Comparison of ENCODE assay signal across 8 cellular contexts in genomic region chr12:121240484-121241202, GRCh38. TPM values are rescaled to one million over a fixed set of nuclear protein-coding genes. Genes with fewer than 3 reads are reported as not detected.
DNase-seq lines count a peak whose midpoint lies in the region; ATAC-seq and TF ChIP-seq lines count a peak whose summit lies in the region.

No MANE protein-coding gene starts in this region.

- BruUV-seq in A673 (replicated peaks; lab: Mats Ljungman, UMichigan), result no TSS peak

- intact Hi-C loops in esophagus muscularis mucosa (cut with DNase I), result no loop called here
- intact Hi-C loops in ovary (cut with DNase I), result loop anchor here in 1 of 4 donors (5.0 kb wide), 1 partner anchor 47 kb away; no protein-coding TSS in a partner anchor
- intact Hi-C loops in A673 (cut with micrococcal nuclease; ENCODE audit: unreplicated experiment), result no loop called here

- 39% methylated on average over 35 of the region's 41 CpGs for WGBS in esophagus muscularis mucosa
- WGBS in ovary, 3 donors, result 3 to 11% (median 9%) methylated on average over 41 of the region's 41 CpGs

- H3K4me3 ChIP-seq in HEK293 (ENCODE audit: low read depth, low read length) (no peak overlapping the region), esophagus muscularis mucosa (peak overlapping the region; percentile 36 to 42 (median 37)), ovary (peak overlapping the region; percentile 16), A673 (ENCODE audit: low read depth, low read length, poor library complexity, severe bottlenecking) (no peak overlapping the region)

- H3K36me3 ChIP-seq in HEK293 (ENCODE audit: control insufficient read depth in 2 of 2, insufficient read depth in 1 of 2, low read length in 2 of 2), result peaks cover 8 to 50% of the 10 kb centered on the region in 2 experiments; a peak in 2 of 3 replicates
- H3K36me3 ChIP-seq in esophagus muscularis mucosa, result peaks cover 21 to 65% (median 41%) of the 10 kb centered on the region in 4 donors
- no peaks in the 10 kb centered on the region for H3K36me3 ChIP-seq in ovary
- peaks cover 7% of the 10 kb centered on the region for H3K36me3 ChIP-seq in A673 (ENCODE audit: insufficient read depth, low read length, poor library complexity, severe bottlenecking)

- TF ChIP-seq EP300 in esophagus muscularis mucosa (IDR thresholded peaks at IDR 0.05) (no peak), ovary (IDR thresholded peaks at IDR 0.05) (no peak)

- H3K4me1 ChIP-seq in HEK293 (ENCODE audit: control insufficient read depth, insufficient read depth, low read length) (no peaks in the 10 kb centered on the region), esophagus muscularis mucosa (peaks cover 0 to 46% (median 44%) of the 10 kb centered on the region in 4 donors), ovary (ENCODE audit: insufficient read depth) (peaks cover 9% of the 10 kb centered on the region), A673 (ENCODE audit: insufficient read depth, low read length, poor library complexity, severe bottlenecking) (no peaks in the 10 kb centered on the region)

- POLR2A ChIA-PET in HEK293 (lab: Yijun Ruan, JAX), result no interaction called here
- POLR2A ChIA-PET in A673 (lab: Charles Lee; ENCODE audit: low non-redundant PET), result no interaction called here

- no peak for TF ChIP-seq POLR2A in esophagus muscularis mucosa (IDR thresholded peaks at IDR 0.05; ENCODE audit: low read depth)
- TF ChIP-seq POLR2A in ovary (IDR thresholded peaks at IDR 0.05), result no peak

- H3K27ac ChIP-seq in HEK293 (ENCODE audit: extremely low read depth, low read depth, low read length) (no peak overlapping the region), esophagus muscularis mucosa (replicated peaks in 1 of 4) (peak overlapping the region; percentile 45 to 67 (median 56)), ovary (peak overlapping the region; percentile 66 to 85), substantia nigra (ENCODE audit: low read depth, low read length, poor library complexity, severe bottlenecking) (no peak overlapping the region), A673 (ENCODE audit: low read depth, low read length, poor library complexity, severe bottlenecking) (no peak overlapping the region)

- CTCF ChIA-PET in HEK293 (lab: Yijun Ruan, JAX), result no interaction called here
- CTCF ChIA-PET in A673 (lab: Charles Lee), result no interaction called here

- ATAC-seq in HG02938 (IDR thresholded peaks at IDR 0.05; ENCODE audit: unreplicated experiment), result no peak

- TF ChIP-seq CTCF in HEK293 (tag by site-specific recombination; IDR thresholded peaks at IDR 0.05) (no peak), esophagus muscularis mucosa (IDR thresholded peaks at IDR 0.05) (no peak), ovary (IDR thresholded peaks at IDR 0.05) (peak; percentile 13 to 50 (median 38)), A673 (conservative IDR thresholded peaks at IDR 0.05; ENCODE audit: low read depth, low read length) (no peak)

- DNase-seq in activated CD8-positive, alpha-beta memory T cell treated with anti-CD3 and anti-CD28 coated beads for 24 hours, result peak; percentile 91
- DNase-seq in esophagus muscularis mucosa (ENCODE audit: extremely low spot score), result peak; percentile 93
- DNase-seq in ovary, result peak; percentile 91 to 96 (median 93)
- peak in 34 of 49 donors; percentile 3 to 67 (median 24) for DNase-seq in substantia nigra (lab: John Stamatoyannopoulos, UW)
- DNase-seq in A673 (ENCODE audit: low spot score), result no peak
- DNase-seq in NCI-H524 (lab: John Stamatoyannopoulos, UW), result no peak

- H3K9me3 ChIP-seq in HEK293 (ENCODE audit: control insufficient read depth, insufficient read depth, low read depth, low read length) (no peaks in the 10 kb centered on the region), esophagus muscularis mucosa (no peaks in the 10 kb centered on the region), ovary (no peaks in the 10 kb centered on the region), A673 (ENCODE audit: low read depth, low read length, poor library complexity, severe bottlenecking) (no peaks in the 10 kb centered on the region)

- H3K27me3 ChIP-seq in esophagus muscularis mucosa, result no peaks in the 10 kb centered on the region
- H3K27me3 ChIP-seq in ovary, result no peaks in the 10 kb centered on the region
- H3K27me3 ChIP-seq in A673 (replicated peaks; ENCODE audit: insufficient read depth, low read depth, low read length, poor library complexity), result no peaks in the 10 kb centered on the region

TF ChIP-seq in HEK293, 187 proteins besides CTCF, POLR2A, EP300 and RAD21:
- TF ChIP-seq EGR2 (tag by site-specific recombination; IDR thresholded peaks at IDR 0.05; ENCODE audit: low read depth), result peak; percentile 29; the same call in 1 of the 2 replicates
- peak; percentile 18; the same call in 1 of the 2 replicates for TF ChIP-seq ZFHX2 (tag by site-specific recombination; conservative IDR thresholded peaks at IDR 0.05)
- TF ChIP-seq ZNF785 (tag by site-specific recombination; IDR thresholded peaks at IDR 0.05), result no peak
- no peak for TF ChIP-seq ZNF184 (tag by site-specific recombination; IDR thresholded peaks at IDR 0.05)
- no peak for TF ChIP-seq ZFP37 (tag by site-specific recombination; IDR thresholded peaks at IDR 0.05)

RNA-seq across cellular contexts. Expression of gene P2RX4, which starts 30.7 kb away (rescaled TPM):
- total RNA-seq in esophagus muscularis mucosa (10 to 100 TPM; 26.8 to 41.9 (median 30.8) TPM), ovary (10 to 100 TPM; 17.8 to 46.7 (median 24.5) TPM), A673 (2021) (7.6 and 9.9 TPM in 2 replicates)
- polyA plus RNA-seq in ovary, result 10 to 100 TPM; 26.6 to 44.5 TPM

RNA-seq across cellular contexts. Expression of gene CAMKK2, which starts 55.9 kb away (rescaled TPM):
- 10 to 100 TPM; 23.9 to 45.0 (median 37.4) TPM for total RNA-seq in esophagus muscularis mucosa
- total RNA-seq in ovary, result 10 to 100 TPM; 19.0 to 44.6 (median 38.6) TPM
- 10 to 100 TPM; 23.2 to 38.0 TPM for polyA plus RNA-seq in ovary
- total RNA-seq in A673 (2021), result 33.0 and 41.6 TPM in 2 replicates

Comparison
In these comparisons a context has a peak if more than half of its experiments do, and no peak if none do; other contexts are left out.
1. H3K27ac ChIP-seq: peak in esophagus muscularis mucosa (4 of 4) and ovary (2 of 2); none in HEK293 (single experiment), substantia nigra (single experiment) and A673 (single experiment).
2. H3K4me3 ChIP-seq: peak in esophagus muscularis mucosa (4 of 4) and ovary (single experiment); none in HEK293 (single experiment) and A673 (single experiment).
3. CTCF ChIP-seq: peak in ovary (3 of 3); none in HEK293 (single experiment), esophagus muscularis mucosa (0 of 3) and A673 (single experiment).
4. DNase-seq: peak in activated CD8-positive, alpha-beta memory T cell treated with anti-CD3 and anti-CD28 coated beads for 24 hours (single experiment), esophagus muscularis mucosa (single experiment), ovary (5 of 5) and substantia nigra (34 of 49); none in A673 (single experiment) and NCI-H524 (0 of 2).